In the genomic region with DNA sequence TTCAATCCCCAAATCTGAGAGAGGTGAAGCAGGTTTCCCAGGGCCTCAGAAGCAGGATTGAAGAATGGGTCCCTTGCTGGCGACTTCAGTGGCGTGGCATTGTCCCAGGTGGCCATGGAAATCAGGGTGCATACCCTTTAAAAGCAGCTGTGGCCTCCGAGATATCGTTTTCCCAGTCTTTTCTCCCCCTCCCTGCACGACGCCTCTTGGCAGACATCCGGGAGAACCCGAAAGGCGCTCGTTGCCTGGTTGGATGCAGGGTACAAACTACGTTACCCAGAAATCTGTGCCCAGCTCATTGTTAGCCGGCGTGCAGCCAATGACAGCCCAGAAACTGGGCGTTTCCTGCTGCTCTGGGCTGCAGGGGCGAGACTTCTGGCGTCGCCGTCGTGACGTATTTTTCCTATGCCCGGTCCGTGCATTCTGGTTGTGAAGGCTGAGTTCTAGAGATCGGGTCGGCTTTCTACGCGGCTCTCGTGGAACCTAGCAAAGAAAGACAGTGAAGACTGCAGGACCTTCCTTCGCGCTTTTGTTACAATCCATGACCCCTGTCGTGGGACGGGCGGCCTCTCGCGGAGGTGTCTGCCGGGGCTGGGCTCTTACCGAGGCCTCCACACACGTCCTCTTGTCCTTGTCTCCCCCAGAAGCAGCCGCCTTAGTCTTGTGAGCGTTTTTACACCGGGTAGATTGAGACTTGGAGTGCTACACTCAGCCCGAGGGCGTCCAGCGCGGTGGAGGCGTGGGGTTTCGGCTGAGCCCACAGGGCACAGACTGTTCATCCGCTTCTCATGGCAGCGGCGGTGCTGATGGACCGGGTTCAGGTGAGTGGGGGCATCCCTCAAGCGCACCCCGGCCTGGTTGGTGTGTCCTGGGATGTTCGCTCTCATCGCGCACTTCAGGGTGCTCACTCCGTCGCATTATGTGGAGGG, we compare ENCODE assay signal across 8 cellular contexts. TPM values are rescaled to one million over a fixed set of nuclear protein-coding genes. Genes with fewer than 3 reads are reported as not detected.
DNase-seq lines count a peak whose midpoint lies in the region; ATAC-seq, FAIRE-seq and TF ChIP-seq lines count a peak whose summit lies in the region.

A gene (plus strand): TSS at position 395 of the 929 bp plus-strand sequence. CDS start 394 bp downstream, at position 789.

- H3K4me3 ChIP-seq in GM12875 (ENCODE audit: low read depth, low read length) (peak within 1 kb of the TSS; percentile 80), right cardiac atrium (ENCODE audit: low read length) (peak within 1 kb of the TSS; percentile 84), psoas muscle (peak within 1 kb of the TSS; percentile 94)

- no peak for TF ChIP-seq CTCF in GM12875 (IDR thresholded peaks at IDR 0.05; ENCODE audit: borderline replicate concordance, insufficient read depth, low read depth, low read length)
- no peak for TF ChIP-seq CTCF in psoas muscle (IDR thresholded peaks at IDR 0.05)

- ATAC-seq in HG02678 (IDR thresholded peaks at IDR 0.05; ENCODE audit: unreplicated experiment) (peak; percentile 98), right cardiac atrium (peak; percentile 98 to 99), psoas muscle (peak; percentile 98)

- H3K4me1 ChIP-seq in right cardiac atrium (ENCODE audit: control insufficient read depth, insufficient read depth, low read length) (peaks cover 15% of the 10 kb centered on the region), psoas muscle (peaks cover 14% of the 10 kb centered on the region)

- H3K27me3 ChIP-seq in right cardiac atrium (ENCODE audit: control insufficient read depth, insufficient read depth), result no peaks in the 10 kb centered on the region
- H3K27me3 ChIP-seq in psoas muscle (ENCODE audit: insufficient read depth in 3 of 3, low read length in 2 of 3), result no peaks in the 10 kb centered on the region

- WGBS in right cardiac atrium, result under 1% methylated on average over 57 of the region's 57 CpGs
- 1% methylated on average over 56 to 57 of the region's 57 CpGs for WGBS in psoas muscle, 3 donors

- H3K27ac ChIP-seq in angular gyrus (ENCODE audit: low read depth, low read length) (peak within 1 kb of the TSS; percentile 56), right cardiac atrium (ENCODE audit: low read length) (peak within 1 kb of the TSS; percentile 92), psoas muscle (peak within 1 kb of the TSS; percentile 88)

- peaks cover 12 to 26% of the 10 kb centered on the region in 2 donors for H3K36me3 ChIP-seq in psoas muscle (ENCODE audit: insufficient read depth in 1 of 2, low read depth in 1 of 2)

- peaks cover 55% of the 10 kb centered on the region for H3K9me3 Mint-ChIP-seq in T-helper 1 cell treated with Interleukin-12 subunit alpha and Interleukin-12 subunit beta and Interleukin-4 antibody, amounts not matched to agents 30 μg/mL and 1 μg/mL, for 36 hours

- H3K4me1 Mint-ChIP-seq in T-helper 1 cell treated with Interleukin-12 subunit alpha and Interleukin-12 subunit beta and Interleukin-4 antibody, amounts not matched to agents 30 μg/mL and 1 μg/mL, for 36 hours (ENCODE audit: low read depth), result peaks cover 26% of the 10 kb centered on the region

- H3K27ac Mint-ChIP-seq in T-helper 1 cell treated with Interleukin-12 subunit alpha and Interleukin-12 subunit beta and Interleukin-4 antibody, amounts not matched to agents 30 μg/mL and 1 μg/mL, for 36 hours, result peak within 1 kb of the TSS; percentile 91

- peaks cover 54% of the 10 kb centered on the region for H3K36me3 Mint-ChIP-seq in T-helper 1 cell treated with Interleukin-12 subunit alpha and Interleukin-12 subunit beta and Interleukin-4 antibody, amounts not matched to agents 30 μg/mL and 1 μg/mL, for 36 hours (ENCODE audit: low read depth)

- intact Hi-C loops in right cardiac atrium (cut with DNase I) (no loop called here), psoas muscle (cut with DNase I) (loop anchor here in 1 of 2 donors (2.0 kb wide), 1 partner anchor 30 kb away; a partner anchor contains a TSS)

- H3K4me3 Mint-ChIP-seq in T-helper 1 cell treated with Interleukin-12 subunit alpha and Interleukin-12 subunit beta and Interleukin-4 antibody, amounts not matched to agents 30 μg/mL and 1 μg/mL, for 36 hours, result peak within 1 kb of the TSS; percentile 94

- no peak for FAIRE-seq in urothelium cell line (lab: Jason Lieb, UNC)

- DNase-seq in NCI-H1417 (lab: John Stamatoyannopoulos, UW) (peak; percentile 86 to 97 (median 94)), right cardiac atrium (peak; percentile 96 to 98 (median 97)), psoas muscle (peak; percentile 94 to 96), urothelium cell line (ENCODE audit: low spot score) (peak; percentile 95)

- H3K9me3 ChIP-seq in right cardiac atrium (ENCODE audit: control insufficient read depth, low read length) (peaks cover 4% of the 10 kb centered on the region), psoas muscle (peaks cover 5% of the 10 kb centered on the region)

- no peaks in the 10 kb centered on the region for H3K27me3 Mint-ChIP-seq in T-helper 1 cell treated with Interleukin-12 subunit alpha and Interleukin-12 subunit beta and Interleukin-4 antibody, amounts not matched to agents 30 μg/mL and 1 μg/mL, for 36 hours (ENCODE audit: low read depth)

RNA-seq across cellular contexts. Expression of the gene that starts here (rescaled TPM):
- total RNA-seq in right cardiac atrium (10 to 100 TPM in 3 of 4 donors, 1 to 10 TPM in 1; 8.5 to 12.6 (median 11.2) TPM), psoas muscle (1 to 10 TPM; 3.3 to 8.8 (median 6.8) TPM)
- polyA plus RNA-seq in right cardiac atrium (3.9 TPM), psoas muscle (1 to 10 TPM; 2.3 to 6.2 (median 3.3) TPM)

Comparison
In these comparisons a context has a peak if more than half of its experiments do, and no peak if none do; other contexts are left out.
1. Peak in every context shown above with its lines: DNase-seq, ATAC-seq, H3K4me3 ChIP-seq and H3K27ac ChIP-seq.